In genomic region chr9:136532799-136533774, GRCh38 we compare ENCODE assay signal across 9 cellular contexts. TPM values are rescaled to one million over a fixed set of nuclear protein-coding genes. Genes with fewer than 3 reads are reported as not detected.
DNase-seq lines count a peak whose midpoint lies in the region; FAIRE-seq and TF ChIP-seq lines count a peak whose summit lies in the region.
"Had no signal": no experiment of that assay in that cellular context is flagged by ENCODE, and none has a peak within 500 bp of the region (broad histone marks: within the 10 kb centered on the region; RNA-seq: fewer than 3 reads in every experiment).

No MANE protein-coding gene starts in this region.

- H3K9me3 ChIP-seq in skeletal muscle tissue (ENCODE audit: control insufficient read depth in 3 of 3, low read length in 3 of 3): no peaks in the 10 kb centered on the region

- peaks cover 0 to 3% (median 2%) of the 10 kb centered on the region in 3 donors for H3K36me3 ChIP-seq in skeletal muscle tissue (ENCODE audit: control insufficient read depth in 3 of 3, insufficient read depth in 3 of 3, low read length in 3 of 3)

- intact Hi-C loops in CD14-positive monocyte (cut with micrococcal nuclease): loop anchor here in 1 of 2 donors (5.0 kb wide), 1 partner anchor 94 kb away; no protein-coding TSS in a partner anchor
- intact Hi-C loops in Calu3 (cut with micrococcal nuclease; ENCODE audit: unreplicated experiment): no loop called here

- H3K27ac ChIP-seq in adipose tissue (ENCODE audit: low read depth, low read length) (peak overlapping the region; percentile 51), skeletal muscle tissue (ENCODE audit: low read depth, low read length) (peak overlapping the region; percentile 56)
- H3K27ac ChIP-seq: hepatocyte had no signal

- H3K36me3 Mint-ChIP-seq in CD14-positive monocyte (peaks cover 32 to 48% of the 10 kb centered on the region in 2 donors), Calu3 (ENCODE audit: insufficient read depth, unreplicated experiment) (peaks cover 5% of the 10 kb centered on the region)

- H3K4me1 ChIP-seq in skeletal muscle tissue (ENCODE audit: control insufficient read depth in 3 of 3, insufficient read depth in 3 of 3, low read length in 3 of 3): peaks cover 33 to 68% (median 66%) of the 10 kb centered on the region in 3 donors

- peaks cover 64% of the 10 kb centered on the region for H3K4me1 Mint-ChIP-seq in CD14-positive monocyte
- H3K4me1 Mint-ChIP-seq in Calu3 (ENCODE audit: low read depth, unreplicated experiment): no peaks in the 10 kb centered on the region

- no peak for TF ChIP-seq CTCF in CD14-positive monocyte (IDR thresholded peaks at IDR 0.05)
- no peak for TF ChIP-seq CTCF in Calu3 (IDR thresholded peaks at IDR 0.05; ENCODE audit: unreplicated experiment)
- TF ChIP-seq CTCF in D721Med (IDR thresholded peaks at IDR 0.05; ENCODE audit: insufficient read depth, missing control alignments): no peak

- H3K27me3 Mint-ChIP-seq in CD14-positive monocyte (ENCODE audit: low read depth in 3 of 3) (peaks cover 21 to 44% (median 25%) of the 10 kb centered on the region in 3 donors), Calu3 (ENCODE audit: unreplicated experiment) (no peaks in the 10 kb centered on the region)

- peak overlapping the region; percentile 54 to 79 for H3K4me3 Mint-ChIP-seq in CD14-positive monocyte
- H3K4me3 Mint-ChIP-seq in Calu3 (ENCODE audit: low read depth, unreplicated experiment): no peak overlapping the region

- WGBS in adipose tissue, 3 donors: 43 to 72% (median 45%) methylated on average over 27 to 35 of the region's 35 CpGs

- no peak for FAIRE-seq in D721Med (lab: Jason Lieb, UNC)

- H3K27ac Mint-ChIP-seq in CD14-positive monocyte (peak overlapping the region; percentile 81 to 92 (median 88)), Calu3 (ENCODE audit: unreplicated experiment) (no peak overlapping the region)

- H3K9me3 Mint-ChIP-seq in CD14-positive monocyte (peaks cover 0 to 2% (median 0%) of the 10 kb centered on the region in 7 donors), Calu3 (ENCODE audit: low read depth, unreplicated experiment) (no peaks in the 10 kb centered on the region)

- H3K4me3 ChIP-seq in skeletal muscle tissue (ENCODE audit: low read length in 3 of 3): no peak overlapping the region
- H3K4me3 ChIP-seq: hepatocyte had no signal

- peak overlapping the region in 1 of 3 donors; percentile 8 for H3K9ac ChIP-seq in skeletal muscle tissue (ENCODE audit: low read depth in 1 of 3, low read length in 3 of 3)

- CTCF ChIA-PET in Calu3 (lab: Charles Lee): no interaction called here

- peaks cover 0 to 6% (median 4%) of the 10 kb centered on the region in 3 donors for H3K27me3 ChIP-seq in skeletal muscle tissue (ENCODE audit: control insufficient read depth in 3 of 3, insufficient read depth in 3 of 3, low read length in 3 of 3)
- H3K27me3 ChIP-seq: hepatocyte had no signal

- BruUV-seq in Calu3 (replicated peaks; lab: Mats Ljungman, UMichigan): no TSS peak

- no peak for DNase-seq in CD14-positive monocyte (ENCODE audit: low spot score)
- DNase-seq in T-helper 22 cell (ENCODE audit: low read depth): peak; percentile 44
- DNase-seq in Calu3: no peak
- DNase-seq in D721Med (ENCODE audit: insufficient read length, low spot score): no peak
- DNase-seq in NCI-H1694 (lab: John Stamatoyannopoulos, UW): no peak
- DNase-seq in NCI-H2081 (lab: John Stamatoyannopoulos, UW): no peak

RNA-seq across cellular contexts. Expression of gene NOTCH1, which starts 12.8 kb away (rescaled TPM):
- polyA plus RNA-seq in CD14-positive monocyte (1 to 10 TPM; 1.4 to 2.2 TPM), adipose tissue (10 to 100 TPM; 10.4 to 35.7 (median 25.0) TPM)
- total RNA-seq in skeletal muscle tissue (69.4 TPM), Calu3 (2022) (11.7 and 17.7 TPM in 2 replicates)

RNA-seq across cellular contexts. Expression of gene SEC16A, which starts 50.2 kb away (rescaled TPM):
- polyA plus RNA-seq in CD14-positive monocyte (10 to 100 TPM; 11.1 to 19.1 TPM), adipose tissue (10 to 100 TPM; 23.1 to 34.9 (median 30.9) TPM)
- total RNA-seq in skeletal muscle tissue (14.1 TPM), Calu3 (2022) (48.9 and 49.6 TPM in 2 replicates)
